9 cellular contexts compared by ENCODE assay signal in genomic region chr10:13613519-13613918, GRCh38. TPM values are rescaled to one million over a fixed set of nuclear protein-coding genes. Genes with fewer than 3 reads are reported as not detected.
A peak's percentile ranks its signal among the peaks of the same experiment; 100 is the strongest.
DNase-seq lines count a peak whose midpoint lies in the region; ATAC-seq and TF ChIP-seq lines count a peak whose summit lies in the region.
"Had no signal": no experiment of that assay in that cellular context is flagged by ENCODE, and none has a peak within 500 bp of the region (broad histone marks: within the 10 kb centered on the region; RNA-seq: fewer than 3 reads in every experiment).

No MANE protein-coding gene starts in this region.

- peak in 1 of 2 donors; percentile 53 for TF ChIP-seq CTCF in right atrium auricular region (IDR thresholded peaks at IDR 0.05)
- peak; percentile 26; the same call in 1 of the 2 replicates for TF ChIP-seq CTCF in WERI-Rb-1 (IDR thresholded peaks at IDR 0.05; ENCODE audit: low read depth, low read length)
- peak; percentile 59 for TF ChIP-seq CTCF in hepatocyte (IDR thresholded peaks at IDR 0.05; ENCODE audit: poor library complexity)

- H3K27me3 ChIP-seq in right atrium auricular region (no peaks in the 10 kb centered on the region), WERI-Rb-1 (ENCODE audit: insufficient read depth, low read depth, severe bottlenecking) (no peaks in the 10 kb centered on the region), hepatocyte (no peaks in the 10 kb centered on the region)

- H3K27ac ChIP-seq in right atrium auricular region (no peak overlapping the region), WERI-Rb-1 (no peak overlapping the region), hepatocyte (no peak overlapping the region)
- H3K27ac ChIP-seq: parathyroid adenoma had no signal

- H3K9me3 ChIP-seq in right atrium auricular region, result no peaks in the 10 kb centered on the region
- no peaks in the 10 kb centered on the region for H3K9me3 ChIP-seq in WERI-Rb-1 (ENCODE audit: severe bottlenecking)
- H3K9me3 ChIP-seq in hepatocyte (ENCODE audit: low read depth), result no peaks in the 10 kb centered on the region

- H2AFZ ChIP-seq in hepatocyte, result no peak overlapping the region
- H2AFZ ChIP-seq: parathyroid adenoma had no signal

- no peaks in the 10 kb centered on the region for H3K4me1 ChIP-seq in right atrium auricular region
- H3K4me1 ChIP-seq in hepatocyte (ENCODE audit: insufficient read depth), result peaks cover 16% of the 10 kb centered on the region
- H3K4me1 ChIP-seq: parathyroid adenoma had no signal

- H3K4me3 ChIP-seq in right atrium auricular region (no peak overlapping the region), WERI-Rb-1 (ENCODE audit: low read depth, low read length) (no peak overlapping the region), hepatocyte (no peak overlapping the region)

- H3K79me2 ChIP-seq in hepatocyte, result no peaks in the 10 kb centered on the region

- H3K36me3 ChIP-seq in right atrium auricular region (peaks cover 53% of the 10 kb centered on the region), WERI-Rb-1 (no peaks in the 10 kb centered on the region), hepatocyte (replicated peaks; ENCODE audit: insufficient read depth, low read depth) (peaks cover 7% of the 10 kb centered on the region)

- H3K9me2 ChIP-seq in hepatocyte (replicated peaks; ENCODE audit: insufficient read depth), result no peaks in the 10 kb centered on the region

- intact Hi-C loops in Right ventricle myocardium superior (cut with DNase I), result loop anchor here (5.0 to 10.0 kb wide), 2 partner anchors 51 to 164 kb away; no protein-coding TSS in a partner anchor

- H4K20me1 ChIP-seq in hepatocyte (ENCODE audit: insufficient read depth, poor library complexity, severe bottlenecking), result no peaks in the 10 kb centered on the region

- ATAC-seq in Right ventricle myocardium superior (ENCODE audit: poor library complexity) (peak; percentile 86), GM18907 (IDR thresholded peaks at IDR 0.05; ENCODE audit: unreplicated experiment) (no peak), HG03520 (IDR thresholded peaks at IDR 0.05; ENCODE audit: unreplicated experiment) (no peak), HG02970 (IDR thresholded peaks at IDR 0.05; ENCODE audit: low FRiP score, unreplicated experiment) (no peak)

- DNase-seq in Right ventricle myocardium superior, result no peak
- DNase-seq in right atrium auricular region (ENCODE audit: low spot score), result no peak
- no peak for DNase-seq in WERI-Rb-1
- peak; percentile 43 for DNase-seq in hepatocyte (ENCODE audit: low spot score)
- no peak for DNase-seq in SK-N-DZ (ENCODE audit: low spot score)

- H3K4me2 ChIP-seq in hepatocyte, result no peak overlapping the region

- WGBS in hepatocyte (ENCODE audit: low lambda C conversion rate, missing lambda C conversion rate), result 43% methylated on average over 5 of the region's 5 CpGs

RNA-seq across cellular contexts. Expression of gene PRPF18, which starts 26.8 kb away (rescaled TPM):
- total RNA-seq in Right ventricle myocardium superior (14.9 TPM), right atrium auricular region (10 to 100 TPM; 15.1 to 19.1 TPM), hepatocyte (24.7 and 26.3 TPM in 2 replicates)
- 19.3 and 23.2 TPM in 2 replicates for polyA plus RNA-seq in hepatocyte
- 24.4 and 25.3 TPM in 2 replicates for polyA plus RNA-seq in SK-N-DZ (2014; cell fraction: cytosol; rRNA removed)
- 15.9 and 16.6 TPM in 2 replicates for polyA plus RNA-seq in SK-N-DZ (2014; cell fraction: nucleus; rRNA removed)
